Comparison of ENCODE assay signal across 8 cellular contexts in genomic region chr7:107564553-107565298, GRCh38. TPM values are rescaled to one million over a fixed set of nuclear protein-coding genes. Genes with fewer than 3 reads are reported as not detected.
DNase-seq lines count a peak whose midpoint lies in the region; ATAC-seq, FAIRE-seq and TF ChIP-seq lines count a peak whose summit lies in the region.

No MANE protein-coding gene starts in this region.

- DNase-seq in GM19239 (ENCODE audit: insufficient read length, low spot score), result no peak
- peak; percentile 77 for DNase-seq in RWPE1 (ENCODE audit: low spot score)
- DNase-seq in esophagus muscularis mucosa (ENCODE audit: extremely low spot score), result no peak
- no peak for DNase-seq in ovary
- DNase-seq in nucleus accumbens (lab: John Stamatoyannopoulos, UW), result no peak
- DNase-seq in NCI-H128 (lab: John Stamatoyannopoulos, UW; ENCODE audit: unreplicated experiment), result no peak
- DNase-seq in NCI-H2081 (lab: John Stamatoyannopoulos, UW), result no peak

- ATAC-seq in GM18870 (IDR thresholded peaks at IDR 0.05; ENCODE audit: unreplicated experiment), result no peak

- intact Hi-C loops in esophagus muscularis mucosa (cut with DNase I) (loop anchor here (10.0 kb wide), 2 partner anchors 160 to 310 kb away; no protein-coding TSS in a partner anchor), ovary (cut with DNase I) (loop anchor here in 1 of 4 donors (10.0 kb wide), 1 partner anchor 160 kb away; no protein-coding TSS in a partner anchor)

- 52% methylated on average over 9 of the region's 9 CpGs for WGBS in esophagus muscularis mucosa
- WGBS in ovary, 3 donors, result 23 to 35% (median 23%) methylated on average over 9 of the region's 9 CpGs

- TF ChIP-seq CTCF in RWPE1 (conservative IDR thresholded peaks at IDR 0.05; ENCODE audit: low read depth) (no peak), esophagus muscularis mucosa (IDR thresholded peaks at IDR 0.05) (no peak), ovary (IDR thresholded peaks at IDR 0.05) (no peak)

- H3K36me3 ChIP-seq in esophagus muscularis mucosa (peaks cover 0 to 4% (median under 1%) of the 10 kb centered on the region in 4 donors), ovary (no peaks in the 10 kb centered on the region)

- no peaks in the 10 kb centered on the region for H3K27me3 ChIP-seq in esophagus muscularis mucosa
- H3K27me3 ChIP-seq in ovary, result no peaks in the 10 kb centered on the region

- no peak for TF ChIP-seq EP300 in esophagus muscularis mucosa (IDR thresholded peaks at IDR 0.05)
- no peak for TF ChIP-seq EP300 in ovary (IDR thresholded peaks at IDR 0.05)

- H3K4me3 ChIP-seq in esophagus muscularis mucosa (peak overlapping the region; percentile 90 to 97 (median 94)), ovary (peak overlapping the region; percentile 92)

- H3K9me3 ChIP-seq in esophagus muscularis mucosa (no peaks in the 10 kb centered on the region), ovary (no peaks in the 10 kb centered on the region)

- H3K27ac ChIP-seq in RWPE1 (peak overlapping the region; percentile 90), esophagus muscularis mucosa (replicated peaks in 1 of 4) (peak overlapping the region; percentile 92 to 96 (median 94)), ovary (peak overlapping the region in 1 of 2 donors; percentile 83)

- FAIRE-seq in GM19239 (lab: Jason Lieb, UNC), result peak; percentile 69

- no peak for TF ChIP-seq POLR2A in esophagus muscularis mucosa (IDR thresholded peaks at IDR 0.05; ENCODE audit: low read depth)
- no peak for TF ChIP-seq POLR2A in ovary (IDR thresholded peaks at IDR 0.05)

- POLR2A ChIA-PET in RWPE1 (lab: Yijun Ruan, JAX; ENCODE audit: low non-redundant PET), result no interaction called here

- H3K4me1 ChIP-seq in esophagus muscularis mucosa (peaks cover 25 to 48% (median 38%) of the 10 kb centered on the region in 4 donors), ovary (ENCODE audit: insufficient read depth) (no peaks in the 10 kb centered on the region)

- CTCF ChIA-PET in RWPE1 (lab: Yijun Ruan, JAX), result interaction anchor here (0.6 to 1.2 kb wide), 2 partner anchors 40 to 178 kb away, joined by 3 read pairs; no protein-coding TSS in a partner anchor

RNA-seq across cellular contexts. Expression of gene DUS4L, which starts 1.0 kb away (rescaled TPM):
- 1 to 10 TPM; 3.6 to 7.5 (median 6.6) TPM for total RNA-seq in esophagus muscularis mucosa
- 1 to 10 TPM; 4.4 to 8.1 (median 5.4) TPM for total RNA-seq in ovary
- 1 to 10 TPM; 4.6 to 5.2 TPM for polyA plus RNA-seq in ovary

RNA-seq across cellular contexts. Expression of gene COG5, which starts 1.0 kb away (rescaled TPM):
- 10 to 100 TPM; 20.3 to 33.4 (median 24.9) TPM for total RNA-seq in esophagus muscularis mucosa
- 10 to 100 TPM; 32.7 to 49.7 (median 38.4) TPM for total RNA-seq in ovary
- polyA plus RNA-seq in ovary, result 10 to 100 TPM; 10.3 to 31.2 TPM

RNA-seq across cellular contexts. Expression of gene BCAP29, which starts 15.3 kb away (rescaled TPM):
- total RNA-seq in esophagus muscularis mucosa, result 100 to 1,000 TPM in 2 of 4 donors, 10 to 100 TPM in 2; 89.8 to 116 (median 107) TPM
- total RNA-seq in ovary, result 10 to 100 TPM; 33.9 to 70.9 (median 53.6) TPM
- polyA plus RNA-seq in ovary, result 10 to 100 TPM; 30.0 to 42.5 TPM
